10 cellular contexts compared by ENCODE assay signal in the genomic region with DNA sequence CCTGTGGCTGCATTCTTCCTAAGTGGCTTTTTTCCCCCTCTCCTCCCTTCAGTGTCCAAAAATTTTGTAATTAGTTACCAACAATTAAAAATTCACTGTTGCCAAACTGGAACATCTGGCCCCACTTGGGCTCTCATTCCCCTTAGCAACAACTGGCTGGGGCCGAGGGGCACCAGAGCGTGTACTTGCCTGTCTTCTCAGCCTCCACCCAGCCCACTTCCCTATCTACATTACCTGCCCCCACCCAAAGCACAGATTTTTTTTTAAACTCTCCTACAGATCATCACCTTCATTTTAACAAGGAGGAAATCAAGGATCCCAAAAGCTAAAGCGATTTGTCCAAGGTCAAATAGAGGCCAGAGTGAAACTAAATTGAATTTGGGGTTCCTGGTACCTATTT.
DNase-seq lines count a peak whose midpoint lies in the region; ATAC-seq and TF ChIP-seq lines count a peak whose summit lies in the region.
"Had no signal": no experiment of that assay in that cellular context is flagged by ENCODE, and none has a peak within 500 bp of the region (broad histone marks: within the 10 kb centered on the region; RNA-seq: fewer than 3 reads in every experiment).

No MANE protein-coding gene starts in this region.

- no peaks in the 10 kb centered on the region for H3K27me3 ChIP-seq in ascending aorta

- peaks cover 0 to 4% of the 10 kb centered on the region in 2 donors for H3K4me1 ChIP-seq in ascending aorta
- H3K4me1 ChIP-seq: Caco-2 had no signal

- H3K27ac Mint-ChIP-seq in chondrocyte (ENCODE audit: unreplicated experiment): peak overlapping the region; percentile 9

- no peak overlapping the region for H3K4me3 ChIP-seq in ascending aorta
- no peak overlapping the region for H3K4me3 ChIP-seq in foreskin fibroblast (ENCODE audit: low read depth in 1 of 2, low read length in 2 of 2)

- H3K4me3 Mint-ChIP-seq in chondrocyte (ENCODE audit: unreplicated experiment): no peak overlapping the region

- DNase-seq in chondrocyte (ENCODE audit: low spot score) (no peak), SHP77 (lab: John Stamatoyannopoulos, UW) (no peak), ascending aorta (ENCODE audit: low spot score in 2 of 2) (no peak), foreskin fibroblast (no peak), NCI-H2171 treated with DMSO at 0.1 percent for 48 hours (lab: John Stamatoyannopoulos, UW) (no peak)
- DNase-seq: activated CD8-positive, alpha-beta memory T cell treated with anti-CD3 and anti-CD28 coated beads for 24 hours; Caco-2 had no signal

- peaks cover 0 to 8% of the 10 kb centered on the region in 2 donors for H3K36me3 ChIP-seq in ascending aorta

- H3K9me3 Mint-ChIP-seq in chondrocyte (ENCODE audit: low read depth): peaks cover 7% of the 10 kb centered on the region

- ATAC-seq in GM18505 (IDR thresholded peaks at IDR 0.05; ENCODE audit: unreplicated experiment) (peak; percentile 57), GM21447 (IDR thresholded peaks at IDR 0.05; ENCODE audit: unreplicated experiment) (peak; percentile 55), HG03135 (IDR thresholded peaks at IDR 0.05; ENCODE audit: unreplicated experiment) (peak; percentile 47)

- no peaks in the 10 kb centered on the region for H3K27me3 Mint-ChIP-seq in chondrocyte (ENCODE audit: low read depth)

- peaks cover 31% of the 10 kb centered on the region for H3K4me1 Mint-ChIP-seq in chondrocyte (ENCODE audit: low read depth)

- H3K27ac ChIP-seq in ascending aorta: no peak overlapping the region

- TF ChIP-seq POLR2A in GM18505 (IDR thresholded peaks at IDR 0.05; ENCODE audit: borderline replicate concordance, extremely low read depth, insufficient read depth, insufficient read length): no peak

- intact Hi-C loops in ascending aorta (cut with DNase I): no loop called here

- peaks cover 0 to 3% of the 10 kb centered on the region in 2 donors for H3K9me3 ChIP-seq in ascending aorta
- H3K9me3 ChIP-seq: Caco-2 had no signal

- H3K36me3 Mint-ChIP-seq in chondrocyte (ENCODE audit: low read depth): peaks cover 25% of the 10 kb centered on the region

- TF ChIP-seq CTCF in chondrocyte (IDR thresholded peaks at IDR 0.05): no peak
- TF ChIP-seq CTCF in ascending aorta (IDR thresholded peaks at IDR 0.05): no peak
- TF ChIP-seq CTCF in foreskin fibroblast (IDR thresholded peaks at IDR 0.05; ENCODE audit: low read depth, low read length): no peak
